In the genomic region with DNA sequence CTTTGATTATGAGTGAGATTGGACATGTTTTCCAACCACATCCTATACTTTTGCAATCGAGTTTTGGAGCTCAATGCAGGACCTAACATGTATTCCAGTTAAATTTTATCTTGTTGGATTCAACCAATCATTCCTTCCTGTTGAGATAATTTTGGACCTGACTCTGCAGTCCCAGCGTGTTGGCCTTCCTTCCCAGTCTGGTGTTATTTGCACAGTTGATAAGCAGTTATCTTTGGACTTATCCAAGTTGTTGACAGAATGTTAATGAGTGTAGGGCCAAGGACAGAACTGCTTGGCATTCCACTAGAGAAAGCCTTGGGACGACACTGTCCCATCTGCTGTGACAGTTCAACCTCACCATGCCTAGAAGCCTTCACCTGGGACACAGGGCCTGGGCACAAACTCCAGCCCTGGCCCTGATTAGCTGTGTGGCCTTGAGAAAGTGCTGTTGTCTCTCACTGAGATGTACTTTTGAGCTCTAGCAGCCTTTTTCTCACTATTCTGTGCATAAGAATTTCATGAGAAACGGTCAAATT, we compare ENCODE assay signal across 16 cellular contexts.
DNase-seq lines count a peak whose midpoint lies in the region; ATAC-seq, FAIRE-seq and TF ChIP-seq lines count a peak whose summit lies in the region.
"Had no signal": no experiment of that assay in that cellular context is flagged by ENCODE, and none has a peak within 500 bp of the region (broad histone marks: within the 10 kb centered on the region; RNA-seq: fewer than 3 reads in every experiment).

No MANE protein-coding gene starts in this region.

- ATAC-seq in heart right ventricle, result peak in 1 of 8 donors; percentile 28
- ATAC-seq in upper lobe of right lung, result peak; percentile 10
- ATAC-seq in HG03457 (IDR thresholded peaks at IDR 0.05; ENCODE audit: unreplicated experiment), result no peak
- ATAC-seq: activated CD4-positive, CD25-positive, alpha-beta regulatory T cell treated with anti-CD3 and anti-CD28 coated beads, Interleukin-2, amount 50 U/mL, for 24 hours; natural killer cell treated with Interleukin-12 subunit alpha and Interleukin-12 subunit beta and Interleukin-15 and Interleukin-18, amount 100 ng/mL, for 72 hours; T-helper 17 cell had no signal

- no peak overlapping the region for H3K27ac Mint-ChIP-seq in astrocyte (ENCODE audit: unreplicated experiment)
- H3K27ac Mint-ChIP-seq: natural killer cell treated with Interleukin-12 subunit alpha and Interleukin-12 subunit beta and Interleukin-15 and Interleukin-18, amount 100 ng/mL, for 72 hours; T-helper 17 cell had no signal

- no peaks in the 10 kb centered on the region for H3K79me2 ChIP-seq in astrocyte (ENCODE audit: insufficient read depth, low read length)

- FAIRE-seq in astrocyte (lab: Jason Lieb, UNC), result no peak
- FAIRE-seq: GM12892, H1 had no signal

- DNase-seq in astrocyte (ENCODE audit: low read depth) (peak; percentile 66), heart right ventricle (no peak), mucosa of gallbladder (ENCODE audit: low spot score) (peak; percentile 78), upper lobe of right lung (no peak), T-helper 2 cell (no peak), COLO829 (ENCODE audit: low spot score) (no peak)
- DNase-seq: activated effector memory CD4-positive, alpha-beta T cell treated with anti-CD3 and anti-CD28 coated beads, Interleukin-2, amount 50 U/mL, for 16 hours; BE2C; GDM1; NCI-H1436 treated with DMSO at 0.1 percent for 48 hours; T-helper 17 cell had no signal

- H2AFZ ChIP-seq in astrocyte (ENCODE audit: low read depth, low read length), result no peak overlapping the region

- H3K4me2 ChIP-seq in astrocyte (ENCODE audit: low read length), result no peak overlapping the region

- 39 to 42% methylated on average over 4 of the region's 4 CpGs for WGBS in heart right ventricle, 2 donors

- H3K4me1 Mint-ChIP-seq in astrocyte (ENCODE audit: low read depth, unreplicated experiment), result peaks cover 17% of the 10 kb centered on the region

- no peak overlapping the region for H3K27ac ChIP-seq in astrocyte (ENCODE audit: low read depth, low read length)
- peak overlapping the region in 8 of 10 donors; percentile 22 to 54 (median 40) for H3K27ac ChIP-seq in heart right ventricle
- H3K27ac ChIP-seq in upper lobe of right lung, result peak overlapping the region; percentile 51

- no peaks in the 10 kb centered on the region for H3K9me3 Mint-ChIP-seq in astrocyte (ENCODE audit: unreplicated experiment)
- H3K9me3 Mint-ChIP-seq: natural killer cell treated with Interleukin-12 subunit alpha and Interleukin-12 subunit beta and Interleukin-15 and Interleukin-18, amount 100 ng/mL, for 72 hours had no signal

- no peaks in the 10 kb centered on the region for H4K20me1 ChIP-seq in astrocyte (ENCODE audit: insufficient read depth, low read length)

- no peak for TF ChIP-seq CTCF in astrocyte (IDR thresholded peaks at IDR 0.05; ENCODE audit: insufficient read depth, low read depth, low read length)
- no peak for TF ChIP-seq CTCF in heart right ventricle (IDR thresholded peaks at IDR 0.05)
- no peak for TF ChIP-seq CTCF in upper lobe of right lung (IDR thresholded peaks at IDR 0.05)

- H3K36me3 ChIP-seq in astrocyte (ENCODE audit: insufficient read depth, low read length) (no peaks in the 10 kb centered on the region), heart right ventricle (no peaks in the 10 kb centered on the region), upper lobe of right lung (no peaks in the 10 kb centered on the region)
- H3K36me3 ChIP-seq: BE2C had no signal

- peaks cover 19% of the 10 kb centered on the region for H3K4me1 ChIP-seq in astrocyte (ENCODE audit: insufficient read depth, low read length)
- H3K4me1 ChIP-seq in heart right ventricle, result peaks cover 2 to 60% (median 31%) of the 10 kb centered on the region in 9 donors
- H3K4me1 ChIP-seq in upper lobe of right lung, result peaks cover 37% of the 10 kb centered on the region
- H3K4me1 ChIP-seq: BE2C had no signal

- intact Hi-C loops in heart right ventricle (cut with DNase I), result loop anchor here in 1 of 10 donors (5.0 kb wide), 1 partner anchor 52 kb away; no protein-coding TSS in a partner anchor
- intact Hi-C loops in upper lobe of right lung (cut with DNase I), result no loop called here

- H3K9me3 ChIP-seq in astrocyte (ENCODE audit: insufficient read depth, low read depth, low read length) (no peaks in the 10 kb centered on the region), heart right ventricle (no peaks in the 10 kb centered on the region), upper lobe of right lung (no peaks in the 10 kb centered on the region)
- H3K9me3 ChIP-seq: BE2C had no signal

- H3K27me3 ChIP-seq in astrocyte (ENCODE audit: insufficient read depth, low read length) (no peaks in the 10 kb centered on the region), heart right ventricle (no peaks in the 10 kb centered on the region), upper lobe of right lung (no peaks in the 10 kb centered on the region)
- H3K27me3 ChIP-seq: BE2C had no signal

- no peak overlapping the region for H3K4me3 ChIP-seq in astrocyte (ENCODE audit: insufficient read depth, low read depth, low read length)
- H3K4me3 ChIP-seq in heart right ventricle, result no peak overlapping the region
- H3K4me3 ChIP-seq in upper lobe of right lung, result no peak overlapping the region

- H3K36me3 Mint-ChIP-seq in astrocyte (ENCODE audit: low read depth, unreplicated experiment), result peaks cover 6% of the 10 kb centered on the region
- H3K36me3 Mint-ChIP-seq: natural killer cell treated with Interleukin-12 subunit alpha and Interleukin-12 subunit beta and Interleukin-15 and Interleukin-18, amount 100 ng/mL, for 72 hours had no signal

- H3K27me3 Mint-ChIP-seq in astrocyte (ENCODE audit: low read depth, unreplicated experiment), result peaks cover 4% of the 10 kb centered on the region

- H3K4me3 Mint-ChIP-seq in astrocyte (ENCODE audit: unreplicated experiment), result no peak overlapping the region
- H3K4me3 Mint-ChIP-seq: natural killer cell treated with Interleukin-12 subunit alpha and Interleukin-12 subunit beta and Interleukin-15 and Interleukin-18, amount 100 ng/mL, for 72 hours; T-helper 17 cell had no signal

- no peak overlapping the region for H3K9ac ChIP-seq in astrocyte (ENCODE audit: low read length)

Comparison
In these comparisons a context has a peak if more than half of its experiments do, and no peak if none do; other contexts are left out.
1. DNase-seq: peak in astrocyte (single experiment) and mucosa of gallbladder (single experiment); none in heart right ventricle (0 of 2), upper lobe of right lung (single experiment), T-helper 2 cell (0 of 5) and COLO829 (single experiment).